9 cellular contexts compared by ENCODE assay signal in genomic region chr15:97904196-97904572, GRCh38. TPM values are rescaled to one million over a fixed set of nuclear protein-coding genes. Genes with fewer than 3 reads are reported as not detected.
DNase-seq lines count a peak whose midpoint lies in the region; ATAC-seq and TF ChIP-seq lines count a peak whose summit lies in the region.
"Had no signal": no experiment of that assay in that cellular context is flagged by ENCODE, and none has a peak within 500 bp of the region (broad histone marks: within the 10 kb centered on the region; RNA-seq: fewer than 3 reads in every experiment).

No MANE protein-coding gene starts in this region.

- no peak overlapping the region for H2AFZ ChIP-seq in H9 (ENCODE audit: low read length)

- no peak overlapping the region for H2BK15ac ChIP-seq in H9 (ENCODE audit: low read depth, low read length)

- H3K4me2 ChIP-seq in H9 (ENCODE audit: insufficient read depth, insufficient read length, low read length), result peak overlapping the region; percentile 1

- H3K23me2 ChIP-seq in H9 (ENCODE audit: insufficient read length, low read depth, low read length, poor library complexity, severe bottlenecking), result no peaks in the 10 kb centered on the region

- H3K14ac ChIP-seq in H9 (ENCODE audit: insufficient read depth, low read length), result no peak overlapping the region

- no peaks in the 10 kb centered on the region for H3K79me1 ChIP-seq in H9 (ENCODE audit: insufficient read depth, low read depth, low read length, poor library complexity, severe bottlenecking)

- H3K27me3 Mint-ChIP-seq in H9 (ENCODE audit: low read depth), result peaks cover 39% of the 10 kb centered on the region

- H4K20me1 ChIP-seq in H9 (ENCODE audit: control insufficient read depth, insufficient read depth, insufficient read length), result no peaks in the 10 kb centered on the region

- no peak overlapping the region for H3K56ac ChIP-seq in H9 (ENCODE audit: insufficient read length, low read depth, low read length)

- H4K5ac ChIP-seq in H9 (ENCODE audit: insufficient read length, low read depth, low read length), result no peak overlapping the region

- H3K23ac ChIP-seq in H9 (ENCODE audit: insufficient read length, low read depth, low read length), result no peak overlapping the region

- no peaks in the 10 kb centered on the region for H3K9me3 Mint-ChIP-seq in H9
- H3K9me3 Mint-ChIP-seq: natural killer cell had no signal

- H3K9me3 ChIP-seq in H9 (ENCODE audit: control insufficient read depth, low read depth, low read length), result no peaks in the 10 kb centered on the region

- H3K79me2 ChIP-seq in H9 (ENCODE audit: insufficient read depth, low read length), result no peaks in the 10 kb centered on the region

- H3K36me3 ChIP-seq in brain microvascular endothelial cell (replicated peaks), result no peaks in the 10 kb centered on the region

- no peak overlapping the region for H3K4ac ChIP-seq in H9 (ENCODE audit: low read depth, low read length)

- H2AK5ac ChIP-seq in H9 (ENCODE audit: insufficient read length, low read length), result no peak overlapping the region

- no peak overlapping the region for H3K9ac ChIP-seq in H9 (ENCODE audit: extremely low read depth, insufficient read length, low read length)

- WGBS in H9 (ENCODE audit: extremely low coverage, insufficient read length, low lambda C conversion rate), result no CpG with 5 or more reads among the region's 22 CpGs

- H2BK20ac ChIP-seq in H9 (ENCODE audit: low read depth, low read length, poor library complexity, severe bottlenecking), result no peak overlapping the region

- H3K4me3 Mint-ChIP-seq in H9, result no peak overlapping the region; a peak in 1 of 5 replicates
- H3K4me3 Mint-ChIP-seq: natural killer cell had no signal

- H3K27me3 ChIP-seq in H9 (ENCODE audit: insufficient read depth, low read length), result no peaks in the 10 kb centered on the region
- H3K27me3 ChIP-seq in brain microvascular endothelial cell (replicated peaks), result no peaks in the 10 kb centered on the region

- in situ Hi-C loops in brain microvascular endothelial cell (cut with HindIII; ENCODE audit: low pct_ligation_motif_present, low sequenced_read_pairs), result no loop called here

- no peak overlapping the region for H3T11ph ChIP-seq in H9 (ENCODE audit: low read length)

- no peaks in the 10 kb centered on the region for H3K36me3 Mint-ChIP-seq in H9 (ENCODE audit: insufficient read depth in 1 of 3, low read depth in 3 of 3)
- H3K36me3 Mint-ChIP-seq: natural killer cell had no signal

- H3K4me1 Mint-ChIP-seq in H9, result peaks cover 8% of the 10 kb centered on the region in 2 experiments
- H3K4me1 Mint-ChIP-seq: natural killer cell had no signal

- DNase-seq in H9 (peak; percentile 90), NCI-H82 (lab: John Stamatoyannopoulos, UW) (peak; percentile 82), brain microvascular endothelial cell (peak; percentile 49), iPS-NIHi11 (ENCODE audit: low spot score) (peak; percentile 87)
- DNase-seq in stimulated activated CD4-positive, alpha-beta T cell treated with anti-CD3 and anti-CD28 coated beads, Interleukin-12 subunit alpha, Interleukin-12 subunit beta, amount 100 ng/mL, for 48 hours (ENCODE audit: low read depth in 2 of 3, low spot score in 1 of 3), result peak in 2 of 3 donors; percentile 1 to 6
- DNase-seq: natural killer cell had no signal

- H3K4me1 ChIP-seq in H9 (ENCODE audit: insufficient read depth, low read length), result no peaks in the 10 kb centered on the region

- no peak overlapping the region for H3K27ac ChIP-seq in C4-2B
- no peak overlapping the region for H3K27ac ChIP-seq in H9 (ENCODE audit: insufficient read length, low read depth, low read length)
- H3K27ac ChIP-seq in brain microvascular endothelial cell, result no peak overlapping the region

- no peak overlapping the region for H4K91ac ChIP-seq in H9 (ENCODE audit: insufficient read length, low read depth, low read length)

- H3K27ac Mint-ChIP-seq in H9, result no peak overlapping the region
- H3K27ac Mint-ChIP-seq: natural killer cell had no signal

- no peak overlapping the region for H4K8ac ChIP-seq in H9 (replicated peaks; ENCODE audit: insufficient read length, low read depth, low read length)

- ATAC-seq in HG03442 (IDR thresholded peaks at IDR 0.05; ENCODE audit: unreplicated experiment) (no peak), GM21515 (IDR thresholded peaks at IDR 0.05; ENCODE audit: unreplicated experiment) (no peak)

- no peak overlapping the region for H2BK12ac ChIP-seq in H9 (ENCODE audit: insufficient read length, low read depth, low read length)

- H3K4me3 ChIP-seq in brain microvascular endothelial cell (ENCODE audit: low read depth, low read length), result no peak overlapping the region

- peak; percentile 90 for TF ChIP-seq CTCF in C4-2B (conservative IDR thresholded peaks at IDR 0.05)
- peak; percentile 85 for TF ChIP-seq CTCF in H9 (conservative IDR thresholded peaks at IDR 0.05)
- TF ChIP-seq CTCF in brain microvascular endothelial cell (IDR thresholded peaks at IDR 0.05; ENCODE audit: low read depth, low read length, missing control alignments), result peak; percentile 61

- no peak overlapping the region for H2BK5ac ChIP-seq in H9 (ENCODE audit: insufficient read length, low read length)

- H3K18ac ChIP-seq in H9 (ENCODE audit: insufficient read length, low read depth, low read length), result no peak overlapping the region

- no peak overlapping the region for H2BK120ac ChIP-seq in H9 (ENCODE audit: low read depth, low read length, poor library complexity, severe bottlenecking)

RNA-seq across cellular contexts. Expression of gene ARRDC4, which starts 56.3 kb away (rescaled TPM):
- total RNA-seq in H9 (2021), result 8.1 and 8.7 TPM in 2 replicates

Comparison
In these comparisons a context has a peak if more than half of its experiments do, and no peak if none do; other contexts are left out.
1. DNase-seq: peak in every context shown above with its lines; median percentile 90 in H9; 87 in iPS-NIHi11; 82 in NCI-H82; 49 in brain microvascular endothelial cell; 4 in stimulated activated CD4-positive, alpha-beta T cell treated with anti-CD3 and anti-CD28 coated beads, Interleukin-12 subunit alpha, Interleukin-12 subunit beta, amount 100 ng/mL, for 48 hours.